12 cellular contexts compared by ENCODE assay signal in genomic region chr20:34639755-34640222, GRCh38. TPM values are rescaled to one million over a fixed set of nuclear protein-coding genes. Genes with fewer than 3 reads are reported as not detected.
A peak's percentile ranks its signal among the peaks of the same experiment; 100 is the strongest.
DNase-seq lines count a peak whose midpoint lies in the region; ATAC-seq and TF ChIP-seq lines count a peak whose summit lies in the region.
"Had no signal": no experiment of that assay in that cellular context is flagged by ENCODE, and none has a peak within 500 bp of the region (broad histone marks: within the 10 kb centered on the region; RNA-seq: fewer than 3 reads in every experiment).

No MANE protein-coding gene starts in this region.

- H3K18ac ChIP-seq in mesendoderm (ENCODE audit: low read length), result no peak overlapping the region
- no peak overlapping the region for H3K18ac ChIP-seq in trophoblast cell (ENCODE audit: low read length)

- no peak overlapping the region for H3K4ac ChIP-seq in mesendoderm (ENCODE audit: low read depth, low read length)
- no peak overlapping the region for H3K4ac ChIP-seq in trophoblast cell (ENCODE audit: low read depth, low read length)

- peak overlapping the region in 2 of 4 donors; percentile 74 to 82 for H3K27ac ChIP-seq in Peyer's patch
- no peak overlapping the region for H3K27ac ChIP-seq in mesendoderm (ENCODE audit: low read depth, low read length)
- H3K27ac ChIP-seq in trophoblast cell (ENCODE audit: low read depth, low read length), result no peak overlapping the region

- H3K36me3 Mint-ChIP-seq in Calu3 (ENCODE audit: insufficient read depth, unreplicated experiment), result peaks cover 20% of the 10 kb centered on the region

- no peak overlapping the region for H3K4me3 Mint-ChIP-seq in Calu3 (ENCODE audit: low read depth, unreplicated experiment)
- H3K4me3 Mint-ChIP-seq: activated naive CD8-positive, alpha-beta T cell had no signal

- H3K9me3 ChIP-seq in Peyer's patch, result no peaks in the 10 kb centered on the region
- no peaks in the 10 kb centered on the region for H3K9me3 ChIP-seq in trophoblast cell (ENCODE audit: insufficient read depth, low read depth, low read length)

- H3K9me3 Mint-ChIP-seq in Calu3 (ENCODE audit: low read depth, unreplicated experiment), result no peaks in the 10 kb centered on the region

- no peaks in the 10 kb centered on the region for H3K79me1 ChIP-seq in mesendoderm (ENCODE audit: low read length)
- H3K79me1 ChIP-seq in trophoblast cell (ENCODE audit: low read length), result no peaks in the 10 kb centered on the region

- in situ Hi-C loops in ACHN (cut with HindIII; ENCODE audit: low pct_ligation_motif_present, low pct_unique_long_range_greater_than_20kb, low sequenced_read_pairs), result no loop called here

- BruUV-seq in Calu3 (replicated peaks; lab: Mats Ljungman, UMichigan), result no TSS peak

- H3K4me1 ChIP-seq in Peyer's patch, result peaks cover 0 to 18% (median 0%) of the 10 kb centered on the region in 4 donors
- H3K4me1 ChIP-seq in mesendoderm (ENCODE audit: control insufficient read depth, low read depth, low read length), result no peaks in the 10 kb centered on the region
- no peaks in the 10 kb centered on the region for H3K4me1 ChIP-seq in trophoblast cell (ENCODE audit: control insufficient read depth in 1 of 2, insufficient read depth in 2 of 2, low read length in 2 of 2)

- H2BK5ac ChIP-seq in mesendoderm (ENCODE audit: low read length) (no peak overlapping the region), trophoblast cell (ENCODE audit: low read depth, low read length, poor library complexity) (no peak overlapping the region)

- H3K14ac ChIP-seq in trophoblast cell (ENCODE audit: low read length), result no peak overlapping the region

- H3K4me3 ChIP-seq in Peyer's patch (no peak overlapping the region), mesendoderm (ENCODE audit: low read length) (no peak overlapping the region), trophoblast cell (ENCODE audit: low read depth, low read length) (no peak overlapping the region)

- H3K79me2 ChIP-seq in mesendoderm (ENCODE audit: control insufficient read depth, insufficient read depth, low read length) (no peaks in the 10 kb centered on the region), trophoblast cell (ENCODE audit: control insufficient read depth, insufficient read depth, low read length, poor library complexity) (no peaks in the 10 kb centered on the region)

- DNase-seq in Calu3 (peak; percentile 44), NCI-H146 treated with DMSO at 0.1 percent for 48 hours (lab: John Stamatoyannopoulos, UW; ENCODE audit: unreplicated experiment) (peak; percentile 98), Peyer's patch (peak in 2 of 3 donors; percentile 86 to 90), mesendoderm (peak; percentile 55), ACHN (no peak), GM19238 (ENCODE audit: insufficient read length, low spot score) (no peak), trophoblast cell (no peak)
- DNase-seq: activated CD4-positive, alpha-beta T cell treated with anti-CD3 and anti-CD28 coated beads, Interleukin-2, amount 50 U/mL, for 1 hour; erythroblast; SIG-M5 had no signal

- H3K27ac Mint-ChIP-seq in Calu3 (ENCODE audit: unreplicated experiment), result no peak overlapping the region
- H3K27ac Mint-ChIP-seq: activated naive CD8-positive, alpha-beta T cell had no signal

- H3K9ac ChIP-seq in mesendoderm (ENCODE audit: low read length), result no peak overlapping the region
- H3K9ac ChIP-seq in trophoblast cell (ENCODE audit: low read length), result no peak overlapping the region

- no peak overlapping the region for H3K56ac ChIP-seq in mesendoderm (ENCODE audit: low read length)

- ATAC-seq in HG02588 (IDR thresholded peaks at IDR 0.05; ENCODE audit: unreplicated experiment), result no peak

- H2AK5ac ChIP-seq in mesendoderm (ENCODE audit: low read length) (no peak overlapping the region), trophoblast cell (ENCODE audit: low read length) (no peak overlapping the region)

- WGBS in mesendoderm (ENCODE audit: extremely low coverage, insufficient coverage, low lambda C conversion rate), result no CpG with 5 or more reads among the region's 2 CpGs
- no CpG with 5 or more reads among the region's 2 CpGs for WGBS in trophoblast cell (ENCODE audit: extremely low coverage, insufficient coverage, insufficient read length)

- H2BK120ac ChIP-seq in mesendoderm (ENCODE audit: low read depth, low read length) (no peak overlapping the region), trophoblast cell (ENCODE audit: insufficient read depth, low read length, poor library complexity) (no peak overlapping the region)

- no peak for TF ChIP-seq CTCF in Calu3 (IDR thresholded peaks at IDR 0.05; ENCODE audit: unreplicated experiment)
- TF ChIP-seq CTCF in Peyer's patch (IDR thresholded peaks at IDR 0.05), result no peak

- H3K23ac ChIP-seq in mesendoderm (ENCODE audit: low read length) (no peak overlapping the region), trophoblast cell (ENCODE audit: low read length) (no peak overlapping the region)

- H4K12ac ChIP-seq in trophoblast cell (ENCODE audit: low read depth, low read length), result no peak overlapping the region

- H3K27me3 ChIP-seq in Peyer's patch (no peaks in the 10 kb centered on the region), mesendoderm (ENCODE audit: insufficient read depth, low read length, poor library complexity) (no peaks in the 10 kb centered on the region), trophoblast cell (ENCODE audit: insufficient read depth, low read length) (no peaks in the 10 kb centered on the region)

- no peak overlapping the region for H4K5ac ChIP-seq in mesendoderm (ENCODE audit: low read length)

- H4K8ac ChIP-seq in mesendoderm (ENCODE audit: low read depth, low read length), result no peak overlapping the region
- H4K8ac ChIP-seq in trophoblast cell (ENCODE audit: low read depth, low read length), result no peak overlapping the region

- H3K36me3 ChIP-seq in Peyer's patch (no peaks in the 10 kb centered on the region), mesendoderm (ENCODE audit: control insufficient read depth, insufficient read depth, low read length) (no peaks in the 10 kb centered on the region), trophoblast cell (ENCODE audit: control insufficient read depth in 1 of 2, insufficient read depth in 2 of 2, low read length in 2 of 2) (peaks cover 0 to 2% of the 10 kb centered on the region in 2 experiments)

- intact Hi-C loops in Calu3 (cut with micrococcal nuclease; ENCODE audit: unreplicated experiment), result no loop called here

- no peak overlapping the region for H4K91ac ChIP-seq in trophoblast cell (ENCODE audit: low read depth, low read length)

- no peak overlapping the region for H3K4me2 ChIP-seq in mesendoderm (ENCODE audit: low read length)
- no peak overlapping the region for H3K4me2 ChIP-seq in trophoblast cell (ENCODE audit: low read length)

- CTCF ChIA-PET in Calu3 (lab: Charles Lee), result interaction anchor here (0.7 kb wide), 1 partner anchor 750 kb away, joined by 3 read pairs; no protein-coding TSS in a partner anchor

- TF ChIP-seq POLR2A in Peyer's patch (IDR thresholded peaks at IDR 0.05), result no peak

- H2BK12ac ChIP-seq in trophoblast cell (ENCODE audit: low read length), result no peak overlapping the region

- H2AFZ ChIP-seq in trophoblast cell (ENCODE audit: insufficient read depth, low read length, poor library complexity), result no peak overlapping the region

- peaks cover 14% of the 10 kb centered on the region for H3K4me1 Mint-ChIP-seq in Calu3 (ENCODE audit: low read depth, unreplicated experiment)

- H2BK15ac ChIP-seq in mesendoderm (replicated peaks; ENCODE audit: low read depth), result no peak overlapping the region

- no peaks in the 10 kb centered on the region for H3K27me3 Mint-ChIP-seq in Calu3 (ENCODE audit: unreplicated experiment)
- H3K27me3 Mint-ChIP-seq: activated naive CD8-positive, alpha-beta T cell had no signal

RNA-seq across cellular contexts. Expression of gene PIGU, which starts 37.1 kb away (rescaled TPM):
- total RNA-seq in Calu3 (2022), result 42.8 and 44.6 TPM in 2 replicates
- total RNA-seq in Peyer's patch, result 10 to 100 TPM in 3 of 4 donors, 1 to 10 TPM in 1; 6.6 to 29.5 (median 18.4) TPM
- 28.5 TPM for polyA plus RNA-seq in mesendoderm (2013, experiment 1 of 2)
- 28.7 TPM for polyA plus RNA-seq in mesendoderm (2013, experiment 2 of 2)
- polyA plus RNA-seq in trophoblast cell (2013), result 29.0 and 29.9 TPM in 2 replicates

Comparison
In these comparisons a context has a peak if more than half of its experiments do, and no peak if none do; other contexts are left out.
1. DNase-seq: peak in Calu3 (single experiment), NCI-H146 treated with DMSO at 0.1 percent for 48 hours (single experiment), Peyer's patch (2 of 3) and mesendoderm (single experiment); none in ACHN (single experiment), GM19238 (single experiment) and trophoblast cell (0 of 2).